30 cellular contexts compared by ENCODE assay signal in genomic region chr9:107731115-107731762, GRCh38.
"Had no signal": no experiment of that assay in that cellular context is flagged by ENCODE, and none has a peak within 500 bp of the region (broad histone marks: within the 10 kb centered on the region; RNA-seq: fewer than 3 reads in every experiment).

No MANE protein-coding gene starts in this region.

- H3K27me3 ChIP-seq: left lung, neural progenitor cell, neutrophil, right atrium auricular region, right lobe of liver, testis, thyroid gland, transverse colon, upper lobe of left lung, vagina had no signal

- H3K9me3 ChIP-seq: left lung, lower lobe of right lung, neutrophil, right atrium auricular region, right lobe of liver, testis, thyroid gland, transverse colon, upper lobe of left lung, vagina had no signal

- ATAC-seq: left colon; left lung; lower lobe of right lung; natural killer cell; stimulated activated memory B cell treated with anti-CD40 and anti-IgM and Interleukin-4, amounts not matched to agents 10 μg/mL and 1 μg/mL and 100 μg/mL, for 72 hours; stimulated activated naive CD8-positive, alpha-beta T cell treated with anti-CD3 and anti-CD28 coated beads, Interleukin-15, amount 100 ng/mL, for 72 hours had no signal

- H3K27ac ChIP-seq: left lung, lower lobe of right lung, neural progenitor cell, neutrophil, right lobe of liver, thyroid gland, transverse colon, upper lobe of left lung had no signal

- H3K4me3 ChIP-seq: left lung, lower lobe of right lung, neural progenitor cell, right atrium auricular region, right lobe of liver, smooth muscle cell, testis, thyroid gland, transverse colon, upper lobe of left lung, vagina had no signal

- DNase-seq: hypothalamus; immature natural killer cell; kidney; left colon; left lung; lower lobe of right lung; mammary epithelial cell; mesendoderm; naive B cell; natural killer cell; nephron progenitor cell; occipital lobe; right lobe of liver; stimulated activated CD4-positive, alpha-beta T cell treated with anti-CD3 and anti-CD28 coated beads, Interleukin-1b, Interleukin-23, amount 100 ng/mL, for 48 hours; stimulated activated CD4-positive, alpha-beta T cell treated with anti-CD3 and anti-CD28 coated beads, Interleukin-2, amount 100 ng/mL, for 48 hours; stimulated activated CD4-positive, alpha-beta T cell treated with anti-CD3 and anti-CD28 coated beads, Interleukin-4, amount 100 ng/mL, for 4 hours; stimulated activated CD8-positive, alpha-beta memory T cell treated with anti-CD3 and anti-CD28 coated beads, Interleukin-4, amount 100 ng/mL, for 48 hours; stimulated activated naive CD4-positive, alpha-beta T cell treated with Interleukin-2 at 50 U/mL for 16 hours; stimulated activated naive CD8-positive, alpha-beta T cell treated with anti-CD3 and anti-CD28 coated beads, Interleukin-15, amount 100 ng/mL, for 72 hours; substantia nigra; testis; thyroid gland; transverse colon; upper lobe of left lung had no signal

- H3K36me3 ChIP-seq: left lung, lower lobe of right lung, neural progenitor cell, neutrophil, right atrium auricular region, right lobe of liver, thyroid gland, transverse colon, upper lobe of left lung, vagina had no signal
